Comparison of ENCODE assay signal across 11 cellular contexts in the genomic region with DNA sequence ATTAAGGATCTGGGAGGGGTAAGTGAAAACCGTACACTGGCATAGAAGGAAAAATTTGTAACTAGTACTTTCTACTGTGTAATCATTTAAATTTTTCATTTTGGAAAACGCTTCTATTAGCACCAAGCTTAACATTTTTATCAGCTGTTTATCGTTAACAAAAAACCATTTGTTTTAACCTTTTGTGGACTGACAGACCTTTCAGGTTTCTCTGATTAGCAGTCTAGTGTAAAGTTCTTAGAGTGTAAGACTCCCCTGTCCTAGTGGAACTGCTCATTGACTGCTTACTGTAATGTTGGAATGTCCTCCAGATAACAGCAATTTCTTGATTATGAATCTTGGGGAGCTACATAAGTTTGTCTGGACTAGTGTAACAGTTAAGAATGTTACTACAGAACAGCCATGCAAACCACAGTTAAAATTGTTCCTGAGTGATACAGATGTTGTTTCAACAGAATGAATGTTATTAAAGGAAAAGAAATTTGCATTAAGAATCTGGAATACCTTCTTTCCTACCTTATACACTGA. TPM values are rescaled to one million over a fixed set of nuclear protein-coding genes. Genes with fewer than 3 reads are reported as not detected.
DNase-seq lines count a peak whose midpoint lies in the region; ATAC-seq, FAIRE-seq and TF ChIP-seq lines count a peak whose summit lies in the region.
"Had no signal": no experiment of that assay in that cellular context is flagged by ENCODE, and none has a peak within 500 bp of the region (broad histone marks: within the 10 kb centered on the region; RNA-seq: fewer than 3 reads in every experiment).

No MANE protein-coding gene starts in this region.

- no peak for TF ChIP-seq CTCF in HL-60 (IDR thresholded peaks at IDR 0.05; ENCODE audit: insufficient read depth, low read length)
- TF ChIP-seq CTCF in keratinocyte (optimal IDR thresholded peaks at IDR 0.05 in 1 of 3, IDR thresholded peaks at IDR 0.05 in 1 of 3, conservative IDR thresholded peaks at IDR 0.05 in 1 of 3; ENCODE audit: extremely low read depth in 1 of 3, insufficient read depth in 2 of 3, low read length in 3 of 3), result no peak

- H3K4me2 ChIP-seq in keratinocyte (ENCODE audit: control insufficient read depth, extremely low read depth, insufficient read depth, low read depth, low read length), result peak overlapping the region; percentile 90

- peaks cover 53% of the 10 kb centered on the region for H3K4me1 ChIP-seq in CD4-positive, CD25-positive, alpha-beta regulatory T cell (ENCODE audit: control insufficient read depth, insufficient read depth, low read length, poor library complexity, severe bottlenecking)
- H3K4me1 ChIP-seq in keratinocyte (ENCODE audit: control insufficient read depth, extremely low read depth, insufficient read depth, low read length), result peaks cover 9% of the 10 kb centered on the region

- H3K9me3 Mint-ChIP-seq in CD4-positive, CD25-positive, alpha-beta regulatory T cell, result peaks cover 0 to 6% (median 0%) of the 10 kb centered on the region in 7 donors
- no peaks in the 10 kb centered on the region for H3K9me3 Mint-ChIP-seq in activated T-helper 1 cell treated with anti-CD3 and anti-CD28 coated beads, Interleukin-12 subunit alpha, Interleukin-12 subunit beta, Interleukin-2, Interleukin-4 antibody, amounts not matched to agents 30 ng/mL and 10 ng/mL and 1 ng/mL, durations not matched to agents 14 hours and 24 hours and 36 hours

- no peaks in the 10 kb centered on the region for H3K27me3 ChIP-seq in CD4-positive, CD25-positive, alpha-beta regulatory T cell (ENCODE audit: control insufficient read depth, insufficient read depth, low read length)
- H3K27me3 ChIP-seq in HL-60 (ENCODE audit: insufficient read depth, poor library complexity, severe bottlenecking) (no peaks in the 10 kb centered on the region), keratinocyte (ENCODE audit: control insufficient read depth, extremely low read depth, insufficient read depth, low read length) (no peaks in the 10 kb centered on the region)

- H3K9ac ChIP-seq in keratinocyte (ENCODE audit: control insufficient read depth, extremely low read depth, insufficient read depth, low read length), result peak overlapping the region; percentile 96

- peak overlapping the region in 1 of 3 donors; percentile 14 for H3K27ac Mint-ChIP-seq in CD4-positive, CD25-positive, alpha-beta regulatory T cell
- H3K27ac Mint-ChIP-seq in activated T-helper 1 cell treated with anti-CD3 and anti-CD28 coated beads, Interleukin-12 subunit alpha, Interleukin-12 subunit beta, Interleukin-2, Interleukin-4 antibody, amounts not matched to agents 30 ng/mL and 10 ng/mL and 1 ng/mL, durations not matched to agents 14 hours and 24 hours and 36 hours, result no peak overlapping the region

- no peaks in the 10 kb centered on the region for H3K27me3 Mint-ChIP-seq in CD4-positive, CD25-positive, alpha-beta regulatory T cell
- H3K27me3 Mint-ChIP-seq in activated T-helper 1 cell treated with anti-CD3 and anti-CD28 coated beads, Interleukin-12 subunit alpha, Interleukin-12 subunit beta, Interleukin-2, Interleukin-4 antibody, amounts not matched to agents 30 ng/mL and 10 ng/mL and 1 ng/mL, durations not matched to agents 14 hours and 24 hours and 36 hours (ENCODE audit: insufficient read depth), result no peaks in the 10 kb centered on the region

- peaks cover 8% of the 10 kb centered on the region for H3K36me3 ChIP-seq in CD4-positive, CD25-positive, alpha-beta regulatory T cell (ENCODE audit: control insufficient read depth, insufficient read depth, low read length)
- H3K36me3 ChIP-seq in keratinocyte (ENCODE audit: control insufficient read depth in 2 of 2, extremely low read depth in 1 of 2, insufficient read depth in 2 of 2, low read length in 2 of 2), result peaks cover 0 to 12% of the 10 kb centered on the region in 2 experiments

- intact Hi-C loops in activated T-helper 1 cell treated with anti-CD3 and anti-CD28 coated beads, Interleukin-12 subunit alpha, Interleukin-12 subunit beta, Interleukin-2, Interleukin-4 antibody, amounts not matched to agents 30 ng/mL and 10 ng/mL and 1 ng/mL, durations not matched to agents 14 hours and 24 hours and 36 hours (cut with micrococcal nuclease), result loop anchor here (5.0 to 10.0 kb wide), 3 partner anchors 726 to 1124 kb away; a partner anchor contains a TSS

- no peak overlapping the region for H3K27ac ChIP-seq in CD4-positive, CD25-positive, alpha-beta regulatory T cell (ENCODE audit: insufficient read depth, low read length, poor library complexity, severe bottlenecking)
- H3K27ac ChIP-seq in HL-60 (replicated peaks) (peak overlapping the region; percentile 96; the same call in 1 of the 2 replicates), keratinocyte (ENCODE audit: control insufficient read depth, insufficient read depth, low read length) (peak overlapping the region; percentile 13)

- peak overlapping the region; percentile 94 for H3K4me3 ChIP-seq in CD4-positive, CD25-positive, alpha-beta regulatory T cell (ENCODE audit: low read depth, low read length)
- peak overlapping the region; percentile 81 for H3K4me3 ChIP-seq in HL-60 (replicated peaks; ENCODE audit: insufficient read depth, low read length)
- peak overlapping the region; percentile 86 to 98 (median 98) for H3K4me3 ChIP-seq in keratinocyte (ENCODE audit: control insufficient read depth in 2 of 3, extremely low read depth in 1 of 3, insufficient read depth in 2 of 3, low read depth in 1 of 3, low read length in 3 of 3)

- DNase-seq in CD4-positive, CD25-positive, alpha-beta regulatory T cell, result no peak
- DNase-seq in HL-60 (ENCODE audit: low read depth in 1 of 2, low spot score in 1 of 2), result no peak
- no peak for DNase-seq in activated T-helper 1 cell treated with anti-CD3 and anti-CD28 coated beads, Interleukin-12 subunit alpha, Interleukin-12 subunit beta, Interleukin-2, Interleukin-4 antibody, amounts not matched to agents 30 ng/mL and 10 ng/mL and 1 ng/mL, durations not matched to agents 14 hours and 24 hours and 36 hours (ENCODE audit: low spot score)
- no peak for DNase-seq in keratinocyte (ENCODE audit: low read depth, low spot score)
- no peak for DNase-seq in amygdala (lab: John Stamatoyannopoulos, UW)
- no peak for DNase-seq in NCI-H2196 (lab: John Stamatoyannopoulos, UW; ENCODE audit: unreplicated experiment)
- DNase-seq in NCI-H524 treated with DMSO at 0.1 percent for 48 hours (lab: John Stamatoyannopoulos, UW), result no peak
- DNase-seq: NCI-H1436 had no signal

- FAIRE-seq in keratinocyte (lab: Jason Lieb, UNC), result no peak
- FAIRE-seq: endometrium, GM12891 had no signal

- no peaks in the 10 kb centered on the region for H4K20me1 ChIP-seq in keratinocyte (ENCODE audit: control insufficient read depth, extremely low read depth, insufficient read depth, low read length)

- ATAC-seq in CD4-positive, CD25-positive, alpha-beta regulatory T cell (ENCODE audit: low read depth in 2 of 2), result no peak
- ATAC-seq in GM19467 (IDR thresholded peaks at IDR 0.05; ENCODE audit: unreplicated experiment), result no peak

- H3K4me1 Mint-ChIP-seq in CD4-positive, CD25-positive, alpha-beta regulatory T cell, result peaks cover 49 to 75% (median 60%) of the 10 kb centered on the region in 4 donors
- peaks cover 57% of the 10 kb centered on the region for H3K4me1 Mint-ChIP-seq in activated T-helper 1 cell treated with anti-CD3 and anti-CD28 coated beads, Interleukin-12 subunit alpha, Interleukin-12 subunit beta, Interleukin-2, Interleukin-4 antibody, amounts not matched to agents 30 ng/mL and 10 ng/mL and 1 ng/mL, durations not matched to agents 14 hours and 24 hours and 36 hours (ENCODE audit: low read depth)

- peaks cover 88% of the 10 kb centered on the region for H3K79me2 ChIP-seq in keratinocyte (ENCODE audit: control insufficient read depth, insufficient read depth, low read length)

- H2AFZ ChIP-seq in keratinocyte (ENCODE audit: control insufficient read depth, low read length), result no peak overlapping the region

- dilution Hi-C loops in keratinocyte (cut with MboI; ENCODE audit: extremely low pct_ligation_motif_present, low sequenced_read_pairs), result no loop called here

- no peaks in the 10 kb centered on the region for H3K9me1 ChIP-seq in keratinocyte (ENCODE audit: control insufficient read depth, extremely low read depth, insufficient read depth, low read length)

- no peaks in the 10 kb centered on the region for H3K9me3 ChIP-seq in CD4-positive, CD25-positive, alpha-beta regulatory T cell (ENCODE audit: control insufficient read depth in 2 of 2, low read length in 2 of 2)
- no peaks in the 10 kb centered on the region for H3K9me3 ChIP-seq in keratinocyte (ENCODE audit: control insufficient read depth, low read depth, low read length)

- H3K4me3 Mint-ChIP-seq in CD4-positive, CD25-positive, alpha-beta regulatory T cell, result peak overlapping the region; percentile 62 to 96 (median 94)
- peak overlapping the region; percentile 80 for H3K4me3 Mint-ChIP-seq in activated T-helper 1 cell treated with anti-CD3 and anti-CD28 coated beads, Interleukin-12 subunit alpha, Interleukin-12 subunit beta, Interleukin-2, Interleukin-4 antibody, amounts not matched to agents 30 ng/mL and 10 ng/mL and 1 ng/mL, durations not matched to agents 14 hours and 24 hours and 36 hours

- H3K36me3 Mint-ChIP-seq in CD4-positive, CD25-positive, alpha-beta regulatory T cell, result peaks cover 5% of the 10 kb centered on the region
- peaks cover 42% of the 10 kb centered on the region for H3K36me3 Mint-ChIP-seq in activated T-helper 1 cell treated with anti-CD3 and anti-CD28 coated beads, Interleukin-12 subunit alpha, Interleukin-12 subunit beta, Interleukin-2, Interleukin-4 antibody, amounts not matched to agents 30 ng/mL and 10 ng/mL and 1 ng/mL, durations not matched to agents 14 hours and 24 hours and 36 hours (ENCODE audit: low read depth)

RNA-seq across cellular contexts. Expression of a gene that starts 2.0 kb away (rescaled TPM):
- 65.1 TPM for total RNA-seq in CD4-positive, CD25-positive, alpha-beta regulatory T cell
- 10 to 100 TPM; 41.2 to 47.2 (median 43.1) TPM for polyA plus RNA-seq in CD4-positive, CD25-positive, alpha-beta regulatory T cell
- total RNA-seq in activated T-helper 1 cell treated with anti-CD3 and anti-CD28 coated beads, Interleukin-12 subunit alpha, Interleukin-12 subunit beta, Interleukin-2, Interleukin-4 antibody, amounts not matched to agents 30 ng/mL and 10 ng/mL and 1 ng/mL, durations not matched to agents 14 hours and 24 hours and 36 hours, result 68.6 and 76.6 TPM in 2 replicates
- 2.6 to 12.5 TPM (median 7.9 TPM) in 3 replicates for polyA plus RNA-seq in keratinocyte
- 9.0 TPM for polyA plus RNA-seq in keratinocyte (2011; ENCODE audit: low read depth)
- 5.6 and 8.9 TPM in 2 replicates for polyA plus RNA-seq in keratinocyte (2011; cell fraction: cytosol; rRNA removed)
- 4.1 and 6.3 TPM in 2 replicates for polyA plus RNA-seq in keratinocyte (2011; cell fraction: nucleus; rRNA removed)
- polyA plus RNA-seq in keratinocyte (2012; ENCODE audit: low replicate concordance), result 6.3 and 13.8 TPM in 2 replicates
- polyA minus RNA-seq in keratinocyte, result 1.5 to 6.0 TPM (median 1.5 TPM) in 3 replicates
- polyA minus RNA-seq in keratinocyte (2011; cell fraction: cytosol; rRNA and poly(A)+ RNA removed), result 7.5 TPM
- polyA minus RNA-seq in keratinocyte (2011; cell fraction: nucleus; rRNA and poly(A)+ RNA removed), result 4.4 and 6.9 TPM in 2 replicates

RNA-seq across cellular contexts. Expression of a gene that starts 2.1 kb away (rescaled TPM):
- total RNA-seq in CD4-positive, CD25-positive, alpha-beta regulatory T cell, result 24.2 TPM
- 10 to 100 TPM; 13.4 to 20.9 (median 16.3) TPM for polyA plus RNA-seq in CD4-positive, CD25-positive, alpha-beta regulatory T cell
- 41.9 and 51.4 TPM in 2 replicates for total RNA-seq in activated T-helper 1 cell treated with anti-CD3 and anti-CD28 coated beads, Interleukin-12 subunit alpha, Interleukin-12 subunit beta, Interleukin-2, Interleukin-4 antibody, amounts not matched to agents 30 ng/mL and 10 ng/mL and 1 ng/mL, durations not matched to agents 14 hours and 24 hours and 36 hours
- 3.2 to 8.3 TPM (median 4.6 TPM) in 3 replicates for polyA plus RNA-seq in keratinocyte
- polyA plus RNA-seq in keratinocyte (2011; ENCODE audit: low read depth), result 2.1 TPM
- polyA plus RNA-seq in keratinocyte (2011; cell fraction: cytosol; rRNA removed), result 2.0 and 4.0 TPM in 2 replicates
- polyA plus RNA-seq in keratinocyte (2011; cell fraction: nucleus; rRNA removed), result 3.2 and 4.3 TPM in 2 replicates
- 4.7 and 5.8 TPM in 2 replicates for polyA plus RNA-seq in keratinocyte (2012; ENCODE audit: low replicate concordance)
- polyA minus RNA-seq in keratinocyte, result 0.79 to 5.0 TPM (median 1.5 TPM) in 3 replicates
- polyA minus RNA-seq in keratinocyte (2011; cell fraction: cytosol; rRNA and poly(A)+ RNA removed), result 6.1 TPM
- polyA minus RNA-seq in keratinocyte (2011; cell fraction: nucleus; rRNA and poly(A)+ RNA removed), result 3.2 and 4.2 TPM in 2 replicates

RNA-seq across cellular contexts. Expression of a gene that starts 55.8 kb away (rescaled TPM):
- 1.2 TPM for total RNA-seq in CD4-positive, CD25-positive, alpha-beta regulatory T cell
- polyA plus RNA-seq in CD4-positive, CD25-positive, alpha-beta regulatory T cell, result 1 to 10 TPM in 1 of 4 donors, under 1 TPM in 2, not detected in 1; 0.21 to 1.5 (median 0.30) TPM
- total RNA-seq in activated T-helper 1 cell treated with anti-CD3 and anti-CD28 coated beads, Interleukin-12 subunit alpha, Interleukin-12 subunit beta, Interleukin-2, Interleukin-4 antibody, amounts not matched to agents 30 ng/mL and 10 ng/mL and 1 ng/mL, durations not matched to agents 14 hours and 24 hours and 36 hours, result 1.4 and 1.5 TPM in 2 replicates
- 0.03 to 0.11 TPM (median 0.07 TPM) in 3 replicates for polyA plus RNA-seq in keratinocyte
- polyA plus RNA-seq in keratinocyte (2011; ENCODE audit: low read depth), result not detected
- not detected in 2 replicates for polyA plus RNA-seq in keratinocyte (2011; cell fraction: cytosol; rRNA removed)
- polyA plus RNA-seq in keratinocyte (2011; cell fraction: nucleus; rRNA removed), result not detected in 2 replicates
- polyA plus RNA-seq in keratinocyte (2012; ENCODE audit: low replicate concordance), result 0.02 and 0.06 TPM in 2 replicates
- polyA minus RNA-seq in keratinocyte, result 0.13 TPM in 1 of 3 replicates, not detected in the others
- not detected for polyA minus RNA-seq in keratinocyte (2011; cell fraction: cytosol; rRNA and poly(A)+ RNA removed)
- not detected in 2 replicates for polyA minus RNA-seq in keratinocyte (2011; cell fraction: nucleus; rRNA and poly(A)+ RNA removed)
